ENCODE assay signal across 1 cellular context in the genomic region with DNA sequence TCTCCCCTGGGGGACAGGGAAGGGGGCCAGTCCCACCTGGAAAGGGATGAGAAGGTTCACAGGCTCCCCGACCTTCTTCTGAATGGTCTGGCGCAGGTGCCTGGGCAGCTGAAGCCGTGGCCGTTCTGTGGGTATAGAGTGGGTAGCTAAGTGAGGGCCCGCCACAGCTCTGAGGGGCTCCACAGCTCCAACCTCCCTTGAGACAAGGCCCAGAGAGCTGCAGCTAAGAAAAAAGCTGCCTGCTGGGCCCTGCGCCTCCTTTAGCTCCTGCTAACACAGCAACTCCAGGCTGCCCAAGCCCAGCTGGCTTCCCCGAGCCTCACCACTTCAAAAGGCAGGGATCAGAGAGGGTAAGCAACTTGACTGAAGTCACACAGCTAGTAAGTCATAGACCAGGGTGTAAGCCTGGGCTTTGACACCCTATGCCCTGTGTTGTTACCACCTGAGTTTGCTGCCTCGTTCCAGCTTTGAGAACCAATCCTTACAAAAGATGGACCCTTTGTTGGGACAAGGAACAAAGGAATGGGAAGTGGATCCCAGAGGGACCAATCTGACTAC.
A peak's percentile ranks its signal among the peaks of the same experiment; 100 is the strongest.
TF ChIP-seq lines count a peak whose summit lies in the region.

No MANE protein-coding gene starts in this region.

TF ChIP-seq in K562, 482 proteins besides CTCF, POLR2A, EP300 and RAD21:
- no peak for TF ChIP-seq ZNF174 (CRISPR knock-in tag; IDR thresholded peaks at IDR 0.05)
- TF ChIP-seq ZNF436 (CRISPR knock-in tag; IDR thresholded peaks at IDR 0.05): no peak
- peak; percentile 83; the same call in 1 of the 2 replicates for TF ChIP-seq PTBP1 (IDR thresholded peaks at IDR 0.05; ENCODE audit: low read depth, low read length)
- peak; percentile 88 for TF ChIP-seq ZFP36 (IDR thresholded peaks at IDR 0.05; ENCODE audit: low read depth, low read length, partially characterized antibody)
- TF ChIP-seq NFXL1 (CRISPR knock-in tag; IDR thresholded peaks at IDR 0.05): no peak
- TF ChIP-seq KDM1A (IDR thresholded peaks at IDR 0.05): peak; percentile 65 to 81; a peak in 3 of 4 replicates
- no peak for TF ChIP-seq PRPF4 (IDR thresholded peaks at IDR 0.05; ENCODE audit: insufficient read depth, low read depth, low read length, poor library complexity, severe bottlenecking)
- TF ChIP-seq, protein P1, sequence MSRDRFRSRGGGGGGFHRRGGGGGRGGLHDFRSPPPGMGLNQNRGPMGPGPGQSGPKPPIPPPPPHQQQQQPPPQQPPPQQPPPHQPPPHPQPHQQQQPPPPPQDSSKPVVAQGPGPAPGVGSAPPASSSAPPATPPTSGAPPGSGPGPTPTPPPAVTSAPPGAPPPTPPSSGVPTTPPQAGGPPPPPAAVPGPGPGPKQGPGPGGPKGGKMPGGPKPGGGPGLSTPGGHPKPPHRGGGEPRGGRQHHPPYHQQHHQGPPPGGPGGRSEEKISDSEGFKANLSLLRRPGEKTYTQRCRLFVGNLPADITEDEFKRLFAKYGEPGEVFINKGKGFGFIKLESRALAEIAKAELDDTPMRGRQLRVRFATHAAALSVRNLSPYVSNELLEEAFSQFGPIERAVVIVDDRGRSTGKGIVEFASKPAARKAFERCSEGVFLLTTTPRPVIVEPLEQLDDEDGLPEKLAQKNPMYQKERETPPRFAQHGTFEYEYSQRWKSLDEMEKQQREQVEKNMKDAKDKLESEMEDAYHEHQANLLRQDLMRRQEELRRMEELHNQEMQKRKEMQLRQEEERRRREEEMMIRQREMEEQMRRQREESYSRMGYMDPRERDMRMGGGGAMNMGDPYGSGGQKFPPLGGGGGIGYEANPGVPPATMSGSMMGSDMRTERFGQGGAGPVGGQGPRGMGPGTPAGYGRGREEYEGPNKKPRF (IDR thresholded peaks at IDR 0.05; ENCODE audit: low read depth, low read length): no peak
- no peak for TF ChIP-seq NFE2 (IDR thresholded peaks at IDR 0.05; ENCODE audit: low read depth)
- TF ChIP-seq SMARCA5 (IDR thresholded peaks at IDR 0.05): 0 out of 2 replicates have a peak, but pooled peaks have one; percentile 41
- peak; percentile 94 for TF ChIP-seq BCOR (IDR thresholded peaks at IDR 0.05)
- peak in 1 of 2 experiments; percentile 53; a peak in 1 of 4 replicates for TF ChIP-seq RCOR1 (IDR thresholded peaks at IDR 0.05; ENCODE audit: borderline replicate concordance in 1 of 2, low read depth in 2 of 2, low read length in 2 of 2)
- TF ChIP-seq KHSRP (IDR thresholded peaks at IDR 0.05): no peak
- peak; percentile 59; the same call in 1 of the 2 replicates for TF ChIP-seq CBX1 (IDR thresholded peaks at IDR 0.05; ENCODE audit: low read depth)
- TF ChIP-seq HDAC2 (IDR thresholded peaks at IDR 0.05): peak; percentile 75; the same call in 1 of the 2 replicates
- TF ChIP-seq ZNF668 (CRISPR knock-in tag; IDR thresholded peaks at IDR 0.05): no peak
